Comparison of ENCODE assay signal across 18 cellular contexts in genomic region chr22:36830601-36831000, GRCh38. TPM values are rescaled to one million over a fixed set of nuclear protein-coding genes. Genes with fewer than 3 reads are reported as not detected.
DNase-seq lines count a peak whose midpoint lies in the region; ATAC-seq and TF ChIP-seq lines count a peak whose summit lies in the region.
"Had no signal": no experiment of that assay in that cellular context is flagged by ENCODE, and none has a peak within 500 bp of the region (broad histone marks: within the 10 kb centered on the region; RNA-seq: fewer than 3 reads in every experiment).

No MANE protein-coding gene starts in this region.

- H3K4me3 ChIP-seq in naive thymus-derived CD4-positive, alpha-beta T cell (ENCODE audit: low read length), result no peak overlapping the region
- no peak overlapping the region for H3K4me3 ChIP-seq in PC-3 (ENCODE audit: low read length)
- H3K4me3 ChIP-seq: BLaER1, GM23338 had no signal

- POLR2A ChIA-PET in activated CD8-positive, alpha-beta T cell treated with anti-CD3 and anti-CD28 coated beads, Interleukin-2, amount 10 ng/mL, durations not matched to agents 7 days and 5 days (lab: Charles Lee), result no interaction called here
- POLR2A ChIA-PET in activated CD8-positive, alpha-beta T cell treated with anti-CD3 and anti-CD28 coated beads for 36 hours (lab: Charles Lee), result no interaction called here
- POLR2A ChIA-PET in CD4-positive, alpha-beta T cell (lab: Charles Lee), result interaction anchor here (1.9 kb wide), 1 partner anchor 55 kb away, joined by 6 read pairs; the partner anchor contains the start of gene IFT27
- POLR2A ChIA-PET in naive thymus-derived CD4-positive, alpha-beta T cell (lab: Charles Lee), result no interaction called here
- POLR2A ChIA-PET in PC-3 (lab: Charles Lee; ENCODE audit: unreplicated experiment), result no interaction called here

- no peak overlapping the region for H3K27ac ChIP-seq in CD4-positive, alpha-beta T cell (ENCODE audit: low read depth, low read length)
- H3K27ac ChIP-seq in naive thymus-derived CD4-positive, alpha-beta T cell (ENCODE audit: low read depth, low read length), result no peak overlapping the region
- H3K27ac ChIP-seq in PC-3 (ENCODE audit: low read length), result no peak overlapping the region
- H3K27ac ChIP-seq: BLaER1 had no signal

- peak; percentile 61 for DNase-seq in activated CD8-positive, alpha-beta T cell treated with anti-CD3 and anti-CD28 coated beads, Interleukin-2, amount 10 ng/mL, durations not matched to agents 7 days and 5 days
- no peak for DNase-seq in activated CD8-positive, alpha-beta T cell treated with anti-CD3 and anti-CD28 coated beads for 36 hours
- no peak for DNase-seq in CD4-positive, alpha-beta T cell
- no peak for DNase-seq in T-helper 17 cell
- DNase-seq in naive thymus-derived CD4-positive, alpha-beta T cell, result peak in 7 of 9 donors; percentile 10 to 44 (median 35)
- DNase-seq in NCI-H1105 treated with DMSO at 0.1 percent for 48 hours (lab: John Stamatoyannopoulos, UW), result no peak
- DNase-seq in middle frontal gyrus (ENCODE audit: extremely low spot score, low spot score), result no peak
- no peak for DNase-seq in PC-3
- DNase-seq: 8988T, AML-193, COR-L47, DMS153, DMS79 treated with DMSO at 0.1 percent for 48 hours, EL, H7 had no signal

- H3K9me3 Mint-ChIP-seq in activated CD8-positive, alpha-beta T cell treated with anti-CD3 and anti-CD28 coated beads, Interleukin-2, amount 10 ng/mL, durations not matched to agents 7 days and 5 days (ENCODE audit: insufficient read depth), result no peaks in the 10 kb centered on the region
- no peaks in the 10 kb centered on the region for H3K9me3 Mint-ChIP-seq in activated CD8-positive, alpha-beta T cell treated with anti-CD3 and anti-CD28 coated beads for 36 hours
- no peaks in the 10 kb centered on the region for H3K9me3 Mint-ChIP-seq in CD4-positive, alpha-beta T cell
- H3K9me3 Mint-ChIP-seq in naive thymus-derived CD4-positive, alpha-beta T cell, result peaks cover 0 to 5% (median 0%) of the 10 kb centered on the region in 11 donors

- H3K9ac ChIP-seq in PC-3 (ENCODE audit: low read length), result no peak overlapping the region
- H3K9ac ChIP-seq: BLaER1 had no signal

- no peak overlapping the region for H3K4me2 ChIP-seq in PC-3 (ENCODE audit: low read length)
- H3K4me2 ChIP-seq: BLaER1, GM23338 had no signal

- H3K9me2 ChIP-seq in PC-3 (replicated peaks; ENCODE audit: low read length), result no peaks in the 10 kb centered on the region

- intact Hi-C loops in activated CD8-positive, alpha-beta T cell treated with anti-CD3 and anti-CD28 coated beads for 36 hours (cut with micrococcal nuclease), result no loop called here
- intact Hi-C loops in CD4-positive, alpha-beta T cell (cut with DNase I, micrococcal nuclease), result no loop called here
- intact Hi-C loops in naive thymus-derived CD4-positive, alpha-beta T cell (cut with micrococcal nuclease), result no loop called here
- intact Hi-C loops in PC-3 (cut with micrococcal nuclease), result no loop called here

- no peaks in the 10 kb centered on the region for H3K79me2 ChIP-seq in PC-3 (ENCODE audit: low read length)

- no peak overlapping the region for H3K27ac Mint-ChIP-seq in activated CD8-positive, alpha-beta T cell treated with anti-CD3 and anti-CD28 coated beads, Interleukin-2, amount 10 ng/mL, durations not matched to agents 7 days and 5 days
- H3K27ac Mint-ChIP-seq in activated CD8-positive, alpha-beta T cell treated with anti-CD3 and anti-CD28 coated beads for 36 hours, result no peak overlapping the region
- no peak overlapping the region for H3K27ac Mint-ChIP-seq in CD4-positive, alpha-beta T cell
- H3K27ac Mint-ChIP-seq in T-helper 17 cell, result peak overlapping the region; percentile 21
- no peak overlapping the region for H3K27ac Mint-ChIP-seq in naive thymus-derived CD4-positive, alpha-beta T cell
- H3K27ac Mint-ChIP-seq: GM23338 had no signal

- H3K36me3 ChIP-seq in naive thymus-derived CD4-positive, alpha-beta T cell (ENCODE audit: control insufficient read depth in 2 of 3, insufficient read depth in 3 of 3, low read length in 3 of 3), result no peaks in the 10 kb centered on the region
- no peaks in the 10 kb centered on the region for H3K36me3 ChIP-seq in PC-3 (ENCODE audit: low read depth, low read length)
- H3K36me3 ChIP-seq: BLaER1 had no signal

- H3K9me3 ChIP-seq in CD4-positive, alpha-beta T cell (ENCODE audit: control insufficient read depth, low read length), result no peaks in the 10 kb centered on the region
- H3K9me3 ChIP-seq in T-helper 17 cell (ENCODE audit: control insufficient read depth, low read length, poor library complexity, severe bottlenecking) (no peaks in the 10 kb centered on the region), PC-3 (ENCODE audit: low read length) (no peaks in the 10 kb centered on the region)
- H3K9me3 ChIP-seq in naive thymus-derived CD4-positive, alpha-beta T cell (ENCODE audit: control insufficient read depth in 2 of 3, low read length in 3 of 3), result no peaks in the 10 kb centered on the region

- H3K4me3 Mint-ChIP-seq in activated CD8-positive, alpha-beta T cell treated with anti-CD3 and anti-CD28 coated beads, Interleukin-2, amount 10 ng/mL, durations not matched to agents 7 days and 5 days, result no peak overlapping the region
- no peak overlapping the region for H3K4me3 Mint-ChIP-seq in activated CD8-positive, alpha-beta T cell treated with anti-CD3 and anti-CD28 coated beads for 36 hours
- H3K4me3 Mint-ChIP-seq in CD4-positive, alpha-beta T cell, result peak overlapping the region; percentile 0
- H3K4me3 Mint-ChIP-seq in T-helper 17 cell, result peak overlapping the region; percentile 69
- H3K4me3 Mint-ChIP-seq in naive thymus-derived CD4-positive, alpha-beta T cell, result peak overlapping the region in 5 of 10 donors; percentile 3 to 41 (median 17)
- H3K4me3 Mint-ChIP-seq: GM23338 had no signal

- H3K27me3 Mint-ChIP-seq in activated CD8-positive, alpha-beta T cell treated with anti-CD3 and anti-CD28 coated beads, Interleukin-2, amount 10 ng/mL, durations not matched to agents 7 days and 5 days (ENCODE audit: low read depth), result peaks cover 37% of the 10 kb centered on the region
- H3K27me3 Mint-ChIP-seq in activated CD8-positive, alpha-beta T cell treated with anti-CD3 and anti-CD28 coated beads for 36 hours, result peaks cover 23% of the 10 kb centered on the region
- peaks cover 73% of the 10 kb centered on the region for H3K27me3 Mint-ChIP-seq in CD4-positive, alpha-beta T cell
- peaks cover 55% of the 10 kb centered on the region for H3K27me3 Mint-ChIP-seq in T-helper 17 cell
- H3K27me3 Mint-ChIP-seq in naive thymus-derived CD4-positive, alpha-beta T cell, result peaks cover 21 to 58% (median 47%) of the 10 kb centered on the region in 5 donors

- TF ChIP-seq CTCF in activated CD8-positive, alpha-beta T cell treated with anti-CD3 and anti-CD28 coated beads for 36 hours (IDR thresholded peaks at IDR 0.05), result no peak
- no peak for TF ChIP-seq CTCF in CD4-positive, alpha-beta T cell (IDR thresholded peaks at IDR 0.05)
- no peak for TF ChIP-seq CTCF in PC-3 (conservative IDR thresholded peaks at IDR 0.05; ENCODE audit: low read depth, low read length)

- no peaks in the 10 kb centered on the region for H3K36me3 Mint-ChIP-seq in activated CD8-positive, alpha-beta T cell treated with anti-CD3 and anti-CD28 coated beads, Interleukin-2, amount 10 ng/mL, durations not matched to agents 7 days and 5 days (ENCODE audit: low read depth)
- no peaks in the 10 kb centered on the region for H3K36me3 Mint-ChIP-seq in activated CD8-positive, alpha-beta T cell treated with anti-CD3 and anti-CD28 coated beads for 36 hours (ENCODE audit: low read depth)
- no peaks in the 10 kb centered on the region for H3K36me3 Mint-ChIP-seq in CD4-positive, alpha-beta T cell (ENCODE audit: low read depth)
- H3K36me3 Mint-ChIP-seq in T-helper 17 cell (ENCODE audit: low read depth), result peaks cover 2% of the 10 kb centered on the region
- peaks cover 0 to 4% (median 4%) of the 10 kb centered on the region in 5 donors for H3K36me3 Mint-ChIP-seq in naive thymus-derived CD4-positive, alpha-beta T cell

- CTCF ChIA-PET in activated CD8-positive, alpha-beta T cell treated with anti-CD3 and anti-CD28 coated beads, Interleukin-2, amount 10 ng/mL, durations not matched to agents 7 days and 5 days (lab: Charles Lee), result interaction anchor here (0.6 to 2.2 kb wide), 4 partner anchors 23 to 48 kb away, joined by 3 to 11 read pairs (median 5); no protein-coding TSS in a partner anchor
- CTCF ChIA-PET in activated CD8-positive, alpha-beta T cell treated with anti-CD3 and anti-CD28 coated beads for 36 hours (lab: Charles Lee), result interaction anchor here (0.7 to 2.9 kb wide), 5 partner anchors 22 to 73 kb away, joined by 3 to 13 read pairs (median 4); no protein-coding TSS in a partner anchor
- CTCF ChIA-PET in CD4-positive, alpha-beta T cell (lab: Charles Lee), result interaction anchor here (1.0 kb wide), 1 partner anchor 25 kb away, joined by 4 read pairs; no protein-coding TSS in a partner anchor
- CTCF ChIA-PET in naive thymus-derived CD4-positive, alpha-beta T cell (lab: Charles Lee), result no interaction called here
- CTCF ChIA-PET in PC-3 (lab: Charles Lee), result no interaction called here

- H3K27me3 ChIP-seq in CD4-positive, alpha-beta T cell (ENCODE audit: control insufficient read depth, insufficient read depth, low read length), result peaks cover 11% of the 10 kb centered on the region
- peaks cover 0 to 4% of the 10 kb centered on the region in 2 donors for H3K27me3 ChIP-seq in naive thymus-derived CD4-positive, alpha-beta T cell (ENCODE audit: control insufficient read depth in 2 of 2, insufficient read depth in 2 of 2, low read length in 2 of 2)
- no peaks in the 10 kb centered on the region for H3K27me3 ChIP-seq in PC-3 (ENCODE audit: low read length)
- H3K27me3 ChIP-seq: BLaER1 had no signal

- H3K4me1 Mint-ChIP-seq in activated CD8-positive, alpha-beta T cell treated with anti-CD3 and anti-CD28 coated beads, Interleukin-2, amount 10 ng/mL, durations not matched to agents 7 days and 5 days (ENCODE audit: low read depth), result peaks cover 39% of the 10 kb centered on the region
- H3K4me1 Mint-ChIP-seq in activated CD8-positive, alpha-beta T cell treated with anti-CD3 and anti-CD28 coated beads for 36 hours (ENCODE audit: low read depth), result peaks cover 9% of the 10 kb centered on the region
- peaks cover 26% of the 10 kb centered on the region for H3K4me1 Mint-ChIP-seq in CD4-positive, alpha-beta T cell (ENCODE audit: low read depth)
- H3K4me1 Mint-ChIP-seq in T-helper 17 cell, result peaks cover 23% of the 10 kb centered on the region
- peaks cover 14 to 30% (median 25%) of the 10 kb centered on the region in 7 donors for H3K4me1 Mint-ChIP-seq in naive thymus-derived CD4-positive, alpha-beta T cell
- H3K4me1 Mint-ChIP-seq: GM23338 had no signal

- H4K20me1 ChIP-seq in PC-3 (ENCODE audit: low read length), result no peaks in the 10 kb centered on the region
- H4K20me1 ChIP-seq: BLaER1 had no signal

- no peak overlapping the region for H2AFZ ChIP-seq in PC-3 (ENCODE audit: low read length)
- H2AFZ ChIP-seq: GM23338 had no signal

- H3F3A ChIP-seq in PC-3 (ENCODE audit: low read length, unreplicated experiment), result no peaks in the 10 kb centered on the region

- peak; percentile 69 for ATAC-seq in activated CD8-positive, alpha-beta T cell treated with anti-CD3 and anti-CD28 coated beads, Interleukin-2, amount 10 ng/mL, durations not matched to agents 7 days and 5 days
- ATAC-seq in activated CD8-positive, alpha-beta T cell treated with anti-CD3 and anti-CD28 coated beads for 36 hours, result no peak
- peak; percentile 74 for ATAC-seq in CD4-positive, alpha-beta T cell (ENCODE audit: poor library complexity)
- ATAC-seq in T-helper 17 cell (peak; percentile 93), PC-3 (no peak)
- peak; percentile 48 for ATAC-seq in naive thymus-derived CD4-positive, alpha-beta T cell
- ATAC-seq: GM23338 had no signal

- no TSS peak for BruUV-seq in PC-3 (replicated peaks; lab: Mats Ljungman, UMichigan)

- peaks cover 5 to 15% of the 10 kb centered on the region in 2 donors for H3K4me1 ChIP-seq in naive thymus-derived CD4-positive, alpha-beta T cell (ENCODE audit: control insufficient read depth in 2 of 2, insufficient read depth in 2 of 2, low read length in 2 of 2)
- no peaks in the 10 kb centered on the region for H3K4me1 ChIP-seq in PC-3 (ENCODE audit: insufficient read depth, low read length)

RNA-seq across cellular contexts. Expression of gene PVALB, which starts 13.8 kb away (rescaled TPM):
- total RNA-seq in activated CD8-positive, alpha-beta T cell treated with anti-CD3 and anti-CD28 coated beads, Interleukin-2, amount 10 ng/mL, durations not matched to agents 7 days and 5 days, result not detected
- not detected for total RNA-seq in activated CD8-positive, alpha-beta T cell treated with anti-CD3 and anti-CD28 coated beads for 36 hours
- total RNA-seq in CD4-positive, alpha-beta T cell, result not detected
- 1 to 10 TPM in 1 of 2 donors, not detected in 1; 7.4 TPM for total RNA-seq in T-helper 17 cell
- not detected for total RNA-seq in naive thymus-derived CD4-positive, alpha-beta T cell
- polyA plus RNA-seq in naive thymus-derived CD4-positive, alpha-beta T cell, result not detected
- total RNA-seq in PC-3 (2014; rRNA removed), result not detected in 2 replicates
- total RNA-seq: GM23338, HT-29 had no signal

RNA-seq across cellular contexts. Expression of gene NCF4, which starts 30.2 kb away (rescaled TPM):
- total RNA-seq in activated CD8-positive, alpha-beta T cell treated with anti-CD3 and anti-CD28 coated beads, Interleukin-2, amount 10 ng/mL, durations not matched to agents 7 days and 5 days, result 10 to 100 TPM; 44.1 to 48.2 TPM
- total RNA-seq in activated CD8-positive, alpha-beta T cell treated with anti-CD3 and anti-CD28 coated beads for 36 hours, result 1 to 10 TPM; 2.5 to 2.9 TPM
- 1 to 10 TPM; 7.7 to 8.0 TPM for total RNA-seq in CD4-positive, alpha-beta T cell
- total RNA-seq in T-helper 17 cell (10 to 100 TPM; 31.7 to 37.1 TPM), PC-3 (2014; rRNA removed) (0.47 TPM in 1 of 2 replicates, not detected in the other)
- total RNA-seq in naive thymus-derived CD4-positive, alpha-beta T cell, result 10 to 100 TPM in 2 of 5 experiments, 1 to 10 TPM in 3; 3.7 to 57.1 (median 7.8) TPM
- polyA plus RNA-seq in naive thymus-derived CD4-positive, alpha-beta T cell, result 1 to 10 TPM in 1 of 2 donors, under 1 TPM in 1; 0.24 to 1.4 TPM
- total RNA-seq: GM23338, H7, HT-29 had no signal
- polyA plus RNA-seq: GM23338 had no signal

RNA-seq across cellular contexts. Expression of gene IFT27, which starts 54.7 kb away (rescaled TPM):
- 10 to 100 TPM; 26.5 to 27.2 TPM for total RNA-seq in activated CD8-positive, alpha-beta T cell treated with anti-CD3 and anti-CD28 coated beads, Interleukin-2, amount 10 ng/mL, durations not matched to agents 7 days and 5 days
- total RNA-seq in activated CD8-positive, alpha-beta T cell treated with anti-CD3 and anti-CD28 coated beads for 36 hours, result 10 to 100 TPM; 20.0 to 21.9 TPM
- 10 to 100 TPM; 10.2 to 10.9 TPM for total RNA-seq in CD4-positive, alpha-beta T cell
- total RNA-seq in T-helper 17 cell (10 to 100 TPM; 14.7 to 20.7 TPM), PC-3 (2014; rRNA removed) (19.9 and 23.3 TPM in 2 replicates)
- total RNA-seq in naive thymus-derived CD4-positive, alpha-beta T cell, result 10 to 100 TPM; 16.6 to 40.9 (median 32.0) TPM
- 10 to 100 TPM; 10.1 to 12.0 TPM for polyA plus RNA-seq in naive thymus-derived CD4-positive, alpha-beta T cell

Comparison
In these comparisons a context has a peak if more than half of its experiments do, and no peak if none do; other contexts are left out.
1. ATAC-seq: peak in activated CD8-positive, alpha-beta T cell treated with anti-CD3 and anti-CD28 coated beads, Interleukin-2, amount 10 ng/mL, durations not matched to agents 7 days and 5 days (single experiment), CD4-positive, alpha-beta T cell (single experiment), T-helper 17 cell (single experiment) and naive thymus-derived CD4-positive, alpha-beta T cell (single experiment); none in activated CD8-positive, alpha-beta T cell treated with anti-CD3 and anti-CD28 coated beads for 36 hours (single experiment) and PC-3 (single experiment).
2. DNase-seq: peak in activated CD8-positive, alpha-beta T cell treated with anti-CD3 and anti-CD28 coated beads, Interleukin-2, amount 10 ng/mL, durations not matched to agents 7 days and 5 days (single experiment) and naive thymus-derived CD4-positive, alpha-beta T cell (7 of 9); none in activated CD8-positive, alpha-beta T cell treated with anti-CD3 and anti-CD28 coated beads for 36 hours (single experiment), CD4-positive, alpha-beta T cell (0 of 10), T-helper 17 cell (0 of 3), NCI-H1105 treated with DMSO at 0.1 percent for 48 hours (single experiment), middle frontal gyrus (single experiment) and PC-3 (single experiment).
3. H3K4me3 Mint-ChIP-seq: peak in CD4-positive, alpha-beta T cell (single experiment) and T-helper 17 cell (single experiment); none in activated CD8-positive, alpha-beta T cell treated with anti-CD3 and anti-CD28 coated beads, Interleukin-2, amount 10 ng/mL, durations not matched to agents 7 days and 5 days (single experiment) and activated CD8-positive, alpha-beta T cell treated with anti-CD3 and anti-CD28 coated beads for 36 hours (single experiment).
4. CTCF ChIA-PET loops: an anchor here in activated CD8-positive, alpha-beta T cell treated with anti-CD3 and anti-CD28 coated beads, Interleukin-2, amount 10 ng/mL, durations not matched to agents 7 days and 5 days (0.6 to 2.2 kb wide), activated CD8-positive, alpha-beta T cell treated with anti-CD3 and anti-CD28 coated beads for 36 hours (0.7 to 2.9 kb wide) and CD4-positive, alpha-beta T cell (1.0 kb wide); none called in naive thymus-derived CD4-positive, alpha-beta T cell and PC-3.